ENCODE assay signal across 8 cellular contexts in genomic region chr11:110023711-110024110, GRCh38.
"Had no signal": no experiment of that assay in that cellular context is flagged by ENCODE, and none has a peak within 500 bp of the region (broad histone marks: within the 10 kb centered on the region; RNA-seq: fewer than 3 reads in every experiment).

No MANE protein-coding gene starts in this region.

- H3K9ac ChIP-seq: GM23248 had no signal

- ATAC-seq: HepG2, K562 had no signal

- H3K4me3 ChIP-seq: GM23248, K562 had no signal

- DNase-seq: GM23248, GOT3, H7, HCEC 1CT, KG1 had no signal

- H2AFZ ChIP-seq: GM23248 had no signal

- H3K27ac ChIP-seq: GM23248, HL-60 had no signal
